15 cellular contexts compared by ENCODE assay signal in the genomic region with DNA sequence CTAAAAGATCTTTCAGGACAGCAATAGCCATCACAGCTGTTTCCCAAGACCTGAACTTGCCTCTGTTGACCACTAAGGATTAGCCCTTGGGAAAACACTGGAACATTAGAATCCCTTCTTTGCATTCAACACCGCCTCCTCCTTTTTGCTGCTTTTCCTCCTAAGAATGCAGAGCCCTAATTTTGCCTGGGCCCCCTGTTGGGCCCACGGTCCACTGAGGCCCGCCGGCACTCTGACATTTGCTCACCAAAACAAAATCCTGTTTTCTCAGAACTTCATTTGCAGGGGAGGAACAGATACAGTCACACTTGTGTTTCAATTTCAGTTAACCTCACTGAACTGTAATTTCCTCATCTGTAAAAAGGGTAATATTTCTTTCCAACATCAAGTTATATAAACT.
DNase-seq lines count a peak whose midpoint lies in the region; ATAC-seq and TF ChIP-seq lines count a peak whose summit lies in the region.
"Had no signal": no experiment of that assay in that cellular context is flagged by ENCODE, and none has a peak within 500 bp of the region (broad histone marks: within the 10 kb centered on the region; RNA-seq: fewer than 3 reads in every experiment).

No MANE protein-coding gene starts in this region.

- peaks cover 0 to 2% (median 0%) of the 10 kb centered on the region in 7 donors for H3K9me3 Mint-ChIP-seq in CD14-positive monocyte
- no peaks in the 10 kb centered on the region for H3K9me3 Mint-ChIP-seq in GM23338
- no peaks in the 10 kb centered on the region for H3K9me3 Mint-ChIP-seq in activated T-helper 2 cell treated with anti-CD3 and anti-CD28 coated beads, Interferon-gamma antibody, Interleukin-2, Interleukin-4, amounts not matched to agents 10 μg/mL and 5 μg/mL and 100 μg/mL, durations not matched to agents 14 hours and 24 hours and 36 hours
- H3K9me3 Mint-ChIP-seq in nephron = no peaks in the 10 kb centered on the region

- no peaks in the 10 kb centered on the region; the same call in 1 of the 2 replicates for H3F3A ChIP-seq in GM23338 (replicated peaks; ENCODE audit: low read depth)

- H3K4me3 Mint-ChIP-seq in CD14-positive monocyte (peak overlapping the region; percentile 57 to 81), GM23338 (no peak overlapping the region), nephron (peak overlapping the region in 1 of 3 experiments; percentile 41)
- H3K4me3 Mint-ChIP-seq in activated T-helper 2 cell treated with anti-CD3 and anti-CD28 coated beads, Interferon-gamma antibody, Interleukin-2, Interleukin-4, amounts not matched to agents 10 μg/mL and 5 μg/mL and 100 μg/mL, durations not matched to agents 14 hours and 24 hours and 36 hours (ENCODE audit: low read depth) = peak overlapping the region; percentile 66

- H3K27me3 Mint-ChIP-seq in CD14-positive monocyte (ENCODE audit: low read depth in 3 of 3) (peaks cover 1 to 3% (median 3%) of the 10 kb centered on the region in 3 donors), GM23338 (ENCODE audit: insufficient read depth, low read depth, poor library complexity) (peaks cover 2% of the 10 kb centered on the region), nephron (ENCODE audit: low read depth) (peaks cover 16% of the 10 kb centered on the region)
- H3K27me3 Mint-ChIP-seq in activated T-helper 2 cell treated with anti-CD3 and anti-CD28 coated beads, Interferon-gamma antibody, Interleukin-2, Interleukin-4, amounts not matched to agents 10 μg/mL and 5 μg/mL and 100 μg/mL, durations not matched to agents 14 hours and 24 hours and 36 hours (ENCODE audit: low read depth) = no peaks in the 10 kb centered on the region

- no peak for DNase-seq in CD14-positive monocyte (ENCODE audit: low spot score)
- DNase-seq in GM23338 (ENCODE audit: low spot score) = peak; percentile 11
- no peak for DNase-seq in activated T-helper 2 cell treated with anti-CD3 and anti-CD28 coated beads, Interferon-gamma antibody, Interleukin-2, Interleukin-4, amounts not matched to agents 10 μg/mL and 5 μg/mL and 100 μg/mL, durations not matched to agents 14 hours and 24 hours and 36 hours (ENCODE audit: low spot score)
- DNase-seq in NCI-H526 treated with DMSO at 0.1 percent for 48 hours (lab: John Stamatoyannopoulos, UW) = no peak
- no peak for DNase-seq in GM13976 (ENCODE audit: low spot score)
- no peak for DNase-seq in central memory CD4-positive, alpha-beta T cell
- DNase-seq: cerebellar nuclear complex, gastrocnemius medialis, NCI-H187, NCI-H510A treated with DMSO at 0.1 percent for 48 hours, occipital lobe, stomach had no signal

- H3K27ac ChIP-seq in GM23338 (ENCODE audit: low read depth) = peak overlapping the region; percentile 36; the same call in 1 of the 2 replicates
- H3K27ac ChIP-seq: gastrocnemius medialis, stomach, vagina had no signal

- H3K4me1 Mint-ChIP-seq in CD14-positive monocyte (peaks cover 52% of the 10 kb centered on the region), GM23338 (peaks cover 9% of the 10 kb centered on the region), nephron (peaks cover 27% of the 10 kb centered on the region)
- H3K4me1 Mint-ChIP-seq in activated T-helper 2 cell treated with anti-CD3 and anti-CD28 coated beads, Interferon-gamma antibody, Interleukin-2, Interleukin-4, amounts not matched to agents 10 μg/mL and 5 μg/mL and 100 μg/mL, durations not matched to agents 14 hours and 24 hours and 36 hours (ENCODE audit: low read depth) = peaks cover 26% of the 10 kb centered on the region

- no peaks in the 10 kb centered on the region for H3K36me3 ChIP-seq in GM23338 (ENCODE audit: insufficient read depth)
- H3K36me3 ChIP-seq: BLaER1 treated with 17β-estradiol and CSF1 and Interleukin-3, amounts not matched to agents 10 nM and 100 nM; gastrocnemius medialis; stomach; vagina had no signal

- peak overlapping the region; percentile 70 to 91 (median 85) for H3K27ac Mint-ChIP-seq in CD14-positive monocyte
- H3K27ac Mint-ChIP-seq in GM23338 = peak overlapping the region; percentile 64; the same call in 1 of the 2 replicates
- H3K27ac Mint-ChIP-seq in activated T-helper 2 cell treated with anti-CD3 and anti-CD28 coated beads, Interferon-gamma antibody, Interleukin-2, Interleukin-4, amounts not matched to agents 10 μg/mL and 5 μg/mL and 100 μg/mL, durations not matched to agents 14 hours and 24 hours and 36 hours = peak overlapping the region; percentile 98
- H3K27ac Mint-ChIP-seq in nephron = peak overlapping the region; percentile 16 to 88 (median 84)

- ATAC-seq in GM23338 = peak; percentile 63
- ATAC-seq: gastrocnemius medialis had no signal

- no peaks in the 10 kb centered on the region for H3K27me3 ChIP-seq in GM23338 (ENCODE audit: insufficient read depth)
- H3K27me3 ChIP-seq: BLaER1 treated with 17β-estradiol and CSF1 and Interleukin-3, amounts not matched to agents 10 nM and 100 nM; gastrocnemius medialis; stomach; vagina had no signal

- TF ChIP-seq CTCF in CD14-positive monocyte (IDR thresholded peaks at IDR 0.05) (no peak), GM23338 (conservative IDR thresholded peaks at IDR 0.05; ENCODE audit: low read depth in 2 of 2) (no peak; a peak in 1 of 4 replicates), nephron (IDR thresholded peaks at IDR 0.05; ENCODE audit: unreplicated experiment in 3 of 3) (no peak), GM13976 (IDR thresholded peaks at IDR 0.05; ENCODE audit: borderline replicate concordance, control extremely low read depth, extremely low read depth, insufficient read depth, missing control alignments) (no peak)

- H3K36me3 Mint-ChIP-seq in CD14-positive monocyte (no peaks in the 10 kb centered on the region), GM23338 (ENCODE audit: low read depth) (no peaks in the 10 kb centered on the region), nephron (ENCODE audit: low read depth) (no peaks in the 10 kb centered on the region)
- H3K36me3 Mint-ChIP-seq in activated T-helper 2 cell treated with anti-CD3 and anti-CD28 coated beads, Interferon-gamma antibody, Interleukin-2, Interleukin-4, amounts not matched to agents 10 μg/mL and 5 μg/mL and 100 μg/mL, durations not matched to agents 14 hours and 24 hours and 36 hours (ENCODE audit: low read depth) = no peaks in the 10 kb centered on the region

- 0 out of 2 replicates have a peak, but pooled peaks cover 2% of the 10 kb centered on the region for H3K9me2 ChIP-seq in GM23338 (ENCODE audit: insufficient read depth)

- H2AFZ ChIP-seq in GM23338 = peak overlapping the region; percentile 84

- H4K20me1 ChIP-seq in GM23338 (replicated peaks; ENCODE audit: insufficient read depth) = no peaks in the 10 kb centered on the region
- H4K20me1 ChIP-seq: BLaER1 treated with 17β-estradiol and CSF1 and Interleukin-3, amounts not matched to agents 10 nM and 100 nM had no signal

- H3K79me2 ChIP-seq in GM23338 (replicated peaks; ENCODE audit: insufficient read depth) = no peaks in the 10 kb centered on the region

- intact Hi-C loops in CD14-positive monocyte (cut with micrococcal nuclease) = loop anchor here in 1 of 2 donors (5.0 kb wide), 1 partner anchor 38 kb away; no protein-coding TSS in a partner anchor
- intact Hi-C loops in activated T-helper 2 cell treated with anti-CD3 and anti-CD28 coated beads, Interferon-gamma antibody, Interleukin-2, Interleukin-4, amounts not matched to agents 10 μg/mL and 5 μg/mL and 100 μg/mL, durations not matched to agents 14 hours and 24 hours and 36 hours (cut with micrococcal nuclease) = loop anchor here (5.0 kb wide), 2 partner anchors 253 to 383 kb away; no protein-coding TSS in a partner anchor

- no peak overlapping the region for H3K4me2 ChIP-seq in GM23338

- in situ Hi-C loops in GM13976 (cut with MboI; ENCODE audit: low sequenced_read_pairs, unreplicated experiment) = no loop called here

- no peak overlapping the region for H3K4me3 ChIP-seq in GM23338
- H3K4me3 ChIP-seq: BLaER1 treated with 17β-estradiol and CSF1 and Interleukin-3, amounts not matched to agents 10 nM and 100 nM; gastrocnemius medialis; stomach; vagina had no signal

- H3K4me1 ChIP-seq in GM23338 (ENCODE audit: insufficient read depth) = peaks cover 11% of the 10 kb centered on the region
- H3K4me1 ChIP-seq: gastrocnemius medialis, vagina had no signal

TF ChIP-seq in GM23338, 12 proteins besides CTCF, POLR2A, EP300 and RAD21 (continues in another document):
- TF ChIP-seq NANOG (IDR thresholded peaks at IDR 0.05; ENCODE audit: borderline replicate concordance) (no peak), CREB1 (CRISPR knock-in tag; IDR thresholded peaks at IDR 0.05; ENCODE audit: low read depth) (no peak), EZH2 (IDR thresholded peaks at IDR 0.05; ENCODE audit: low read depth, unreplicated experiment) (no peak), ZNF114 (CRISPR knock-in tag; IDR thresholded peaks at IDR 0.05) (no peak)
